ENCODE assay signal across 1 cellular context in the genomic region with DNA sequence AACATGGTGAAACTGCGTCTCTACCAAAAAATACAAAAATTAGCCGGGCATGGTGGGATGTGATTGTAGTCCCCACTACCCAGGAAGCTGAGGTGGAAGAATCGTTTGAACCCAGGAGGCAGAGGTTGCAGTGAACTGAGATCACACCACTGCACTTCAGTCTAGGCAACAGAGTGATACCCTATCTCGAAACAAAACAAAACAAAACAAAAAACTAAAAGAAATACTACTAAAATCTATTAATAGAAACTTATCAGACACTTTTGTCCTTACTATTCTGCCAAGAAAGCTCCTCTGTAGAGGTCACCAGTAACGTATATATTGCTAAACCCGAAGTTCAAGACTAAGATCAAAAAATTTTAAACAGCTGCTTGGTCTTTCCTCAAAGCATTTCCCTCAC.
TF ChIP-seq lines count a peak whose summit lies in the region.

No MANE protein-coding gene starts in this region.

TF ChIP-seq in GM23338, 12 proteins besides CTCF, POLR2A, EP300 and RAD21 (continued from another document):
- TF ChIP-seq, protein P1, sequence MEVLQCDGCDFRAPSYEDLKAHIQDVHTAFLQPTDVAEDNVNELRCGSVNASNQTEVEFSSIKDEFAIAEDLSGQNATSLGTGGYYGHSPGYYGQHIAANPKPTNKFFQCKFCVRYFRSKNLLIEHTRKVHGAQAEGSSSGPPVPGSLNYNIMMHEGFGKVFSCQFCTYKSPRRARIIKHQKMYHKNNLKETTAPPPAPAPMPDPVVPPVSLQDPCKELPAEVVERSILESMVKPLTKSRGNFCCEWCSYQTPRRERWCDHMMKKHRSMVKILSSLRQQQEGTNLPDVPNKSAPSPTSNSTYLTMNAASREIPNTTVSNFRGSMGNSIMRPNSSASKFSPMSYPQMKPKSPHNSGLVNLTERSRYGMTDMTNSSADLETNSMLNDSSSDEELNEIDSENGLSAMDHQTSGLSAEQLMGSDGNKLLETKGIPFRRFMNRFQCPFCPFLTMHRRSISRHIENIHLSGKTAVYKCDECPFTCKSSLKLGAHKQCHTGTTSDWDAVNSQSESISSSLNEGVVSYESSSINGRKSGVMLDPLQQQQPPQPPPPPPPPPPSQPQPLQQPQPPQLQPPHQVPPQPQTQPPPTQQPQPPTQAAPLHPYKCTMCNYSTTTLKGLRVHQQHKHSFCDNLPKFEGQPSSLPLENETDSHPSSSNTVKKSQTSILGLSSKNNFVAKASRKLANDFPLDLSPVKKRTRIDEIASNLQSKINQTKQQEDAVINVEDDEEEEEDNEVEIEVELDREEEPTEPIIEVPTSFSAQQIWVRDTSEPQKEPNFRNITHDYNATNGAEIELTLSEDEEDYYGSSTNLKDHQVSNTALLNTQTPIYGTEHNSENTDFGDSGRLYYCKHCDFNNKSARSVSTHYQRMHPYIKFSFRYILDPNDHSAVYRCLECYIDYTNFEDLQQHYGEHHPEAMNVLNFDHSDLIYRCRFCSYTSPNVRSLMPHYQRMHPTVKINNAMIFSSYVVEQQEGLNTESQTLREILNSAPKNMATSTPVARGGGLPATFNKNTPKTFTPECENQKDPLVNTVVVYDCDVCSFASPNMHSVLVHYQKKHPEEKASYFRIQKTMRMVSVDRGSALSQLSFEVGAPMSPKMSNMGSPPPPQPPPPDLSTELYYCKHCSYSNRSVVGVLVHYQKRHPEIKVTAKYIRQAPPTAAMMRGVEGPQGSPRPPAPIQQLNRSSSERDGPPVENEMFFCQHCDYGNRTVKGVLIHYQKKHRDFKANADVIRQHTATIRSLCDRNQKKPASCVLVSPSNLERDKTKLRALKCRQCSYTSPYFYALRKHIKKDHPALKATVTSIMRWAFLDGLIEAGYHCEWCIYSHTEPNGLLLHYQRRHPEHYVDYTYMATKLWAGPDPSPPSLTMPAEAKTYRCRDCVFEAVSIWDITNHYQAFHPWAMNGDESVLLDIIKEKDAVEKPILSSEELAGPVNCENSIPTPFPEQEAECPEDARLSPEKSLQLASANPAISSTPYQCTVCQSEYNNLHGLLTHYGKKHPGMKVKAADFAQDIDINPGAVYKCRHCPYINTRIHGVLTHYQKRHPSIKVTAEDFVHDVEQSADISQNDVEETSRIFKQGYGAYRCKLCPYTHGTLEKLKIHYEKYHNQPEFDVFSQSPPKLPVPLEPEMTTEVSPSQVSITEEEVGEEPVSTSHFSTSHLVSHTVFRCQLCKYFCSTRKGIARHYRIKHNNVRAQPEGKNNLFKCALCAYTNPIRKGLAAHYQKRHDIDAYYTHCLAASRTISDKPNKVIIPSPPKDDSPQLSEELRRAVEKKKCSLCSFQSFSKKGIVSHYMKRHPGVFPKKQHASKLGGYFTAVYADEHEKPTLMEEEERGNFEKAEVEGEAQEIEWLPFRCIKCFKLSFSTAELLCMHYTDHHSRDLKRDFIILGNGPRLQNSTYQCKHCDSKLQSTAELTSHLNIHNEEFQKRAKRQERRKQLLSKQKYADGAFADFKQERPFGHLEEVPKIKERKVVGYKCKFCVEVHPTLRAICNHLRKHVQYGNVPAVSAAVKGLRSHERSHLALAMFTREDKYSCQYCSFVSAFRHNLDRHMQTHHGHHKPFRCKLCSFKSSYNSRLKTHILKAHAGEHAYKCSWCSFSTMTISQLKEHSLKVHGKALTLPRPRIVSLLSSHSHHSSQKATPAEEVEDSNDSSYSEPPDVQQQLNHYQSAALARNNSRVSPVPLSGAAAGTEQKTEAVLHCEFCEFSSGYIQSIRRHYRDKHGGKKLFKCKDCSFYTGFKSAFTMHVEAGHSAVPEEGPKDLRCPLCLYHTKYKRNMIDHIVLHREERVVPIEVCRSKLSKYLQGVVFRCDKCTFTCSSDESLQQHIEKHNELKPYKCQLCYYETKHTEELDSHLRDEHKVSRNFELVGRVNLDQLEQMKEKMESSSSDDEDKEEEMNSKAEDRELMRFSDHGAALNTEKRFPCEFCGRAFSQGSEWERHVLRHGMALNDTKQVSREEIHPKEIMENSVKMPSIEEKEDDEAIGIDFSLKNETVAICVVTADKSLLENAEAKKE (CRISPR knock-in tag; IDR thresholded peaks at IDR 0.05) = no peak
- TF ChIP-seq EZH2phosphoT487 (IDR thresholded peaks at IDR 0.05; ENCODE audit: unreplicated experiment) (no peak), JUNB (IDR thresholded peaks at IDR 0.05; ENCODE audit: unreplicated experiment) (no peak), STAT1 (IDR thresholded peaks at IDR 0.05; ENCODE audit: unreplicated experiment) (no peak), NANOG (IDR thresholded peaks at IDR 0.05; ENCODE audit: borderline replicate concordance) (no peak), ZNF331 (CRISPR knock-in tag; IDR thresholded peaks at IDR 0.05; ENCODE audit: low read depth) (no peak), EZH2 (IDR thresholded peaks at IDR 0.05; ENCODE audit: low read depth, unreplicated experiment) (no peak), CREB1 (CRISPR knock-in tag; IDR thresholded peaks at IDR 0.05; ENCODE audit: low read depth) (no peak), REST (IDR thresholded peaks at IDR 0.05; ENCODE audit: unreplicated experiment) (no peak)
- TF ChIP-seq, protein P2, sequence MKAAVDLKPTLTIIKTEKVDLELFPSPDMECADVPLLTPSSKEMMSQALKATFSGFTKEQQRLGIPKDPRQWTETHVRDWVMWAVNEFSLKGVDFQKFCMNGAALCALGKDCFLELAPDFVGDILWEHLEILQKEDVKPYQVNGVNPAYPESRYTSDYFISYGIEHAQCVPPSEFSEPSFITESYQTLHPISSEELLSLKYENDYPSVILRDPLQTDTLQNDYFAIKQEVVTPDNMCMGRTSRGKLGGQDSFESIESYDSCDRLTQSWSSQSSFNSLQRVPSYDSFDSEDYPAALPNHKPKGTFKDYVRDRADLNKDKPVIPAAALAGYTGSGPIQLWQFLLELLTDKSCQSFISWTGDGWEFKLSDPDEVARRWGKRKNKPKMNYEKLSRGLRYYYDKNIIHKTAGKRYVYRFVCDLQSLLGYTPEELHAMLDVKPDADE (IDR thresholded peaks at IDR 0.05) = no peak
